8 cellular contexts compared by ENCODE assay signal in genomic region chr19:48255376-48256303, GRCh38. TPM values are rescaled to one million over a fixed set of nuclear protein-coding genes. Genes with fewer than 3 reads are reported as not detected.
DNase-seq lines count a peak whose midpoint lies in the region; ATAC-seq and TF ChIP-seq lines count a peak whose summit lies in the region.

A gene with protein sequence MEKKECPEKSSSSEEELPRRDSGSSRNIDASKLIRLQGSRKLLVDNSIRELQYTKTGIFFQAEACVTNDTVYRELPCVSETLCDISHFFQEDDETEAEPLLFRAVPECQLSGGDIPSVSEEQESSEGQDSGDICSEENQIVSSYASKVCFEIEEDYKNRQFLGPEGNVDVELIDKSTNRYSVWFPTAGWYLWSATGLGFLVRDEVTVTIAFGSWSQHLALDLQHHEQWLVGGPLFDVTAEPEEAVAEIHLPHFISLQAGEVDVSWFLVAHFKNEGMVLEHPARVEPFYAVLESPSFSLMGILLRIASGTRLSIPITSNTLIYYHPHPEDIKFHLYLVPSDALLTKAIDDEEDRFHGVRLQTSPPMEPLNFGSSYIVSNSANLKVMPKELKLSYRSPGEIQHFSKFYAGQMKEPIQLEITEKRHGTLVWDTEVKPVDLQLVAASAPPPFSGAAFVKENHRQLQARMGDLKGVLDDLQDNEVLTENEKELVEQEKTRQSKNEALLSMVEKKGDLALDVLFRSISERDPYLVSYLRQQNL (minus strand): TSS chr19:48255912. CDS start chr19:48241020, 14,892 bp downstream.

- no peaks in the 10 kb centered on the region for H3K27me3 Mint-ChIP-seq in type B pancreatic cell

- no peaks in the 10 kb centered on the region for H3K36me3 ChIP-seq in GM06990 (ENCODE audit: control insufficient read depth, insufficient read depth, low read length)

- intact Hi-C loops in T-helper 1 cell treated with Interleukin-12 subunit alpha and Interleukin-12 subunit beta and Interleukin-4 antibody, amounts not matched to agents 30 ng/mL and 1 ng/mL, for 36 hours (cut with micrococcal nuclease): loop anchor here (1.0 to 2.0 kb wide), 5 partner anchors 11 to 213 kb away; partner anchors contain the start of genes CYTH2, LIG1, TMEM143 and ZSWIM9
- intact Hi-C loops in left cardiac atrium (cut with DNase I): loop anchor here in 1 of 2 donors (5.0 kb wide), 1 partner anchor 148 kb away; no protein-coding TSS in a partner anchor
- intact Hi-C loops in posterior cingulate gyrus (cut with DNase I): loop anchor here (10.0 kb wide), 2 partner anchors 51 to 81 kb away; partner anchors contain the start of genes LIG1 and ZSWIM9

- TF ChIP-seq CTCF in GM06990 (IDR thresholded peaks at IDR 0.05; ENCODE audit: insufficient read depth, low read length, poor library complexity, severe bottlenecking): no peak
- peak; percentile 34 for TF ChIP-seq CTCF in type B pancreatic cell (conservative IDR thresholded peaks at IDR 0.05)

- DNase-seq in GM06990 (ENCODE audit: extremely low read depth, insufficient read length) (peak; percentile 85), NCI-H146 (lab: John Stamatoyannopoulos, UW) (peak; percentile 95), amniotic stem cell (lab: John Stamatoyannopoulos, UW) (peak; percentile 88), left cardiac atrium (peak; percentile 87), posterior cingulate gyrus (peak; percentile 49 to 95 (median 78)), type B pancreatic cell (ENCODE audit: extremely low spot score, unreplicated experiment) (no peak)

- H3K27me3 ChIP-seq in GM06990 (replicated peaks; ENCODE audit: control insufficient read depth, insufficient read depth, low read length): no peaks in the 10 kb centered on the region

- peak within 1 kb of the TSS; percentile 68 for H3K4me3 ChIP-seq in GM06990 (replicated peaks; ENCODE audit: low read depth, low read length)

- peaks cover 19% of the 10 kb centered on the region for H3K4me1 Mint-ChIP-seq in type B pancreatic cell (ENCODE audit: unreplicated experiment)

- peaks cover 11% of the 10 kb centered on the region for H3K36me3 Mint-ChIP-seq in type B pancreatic cell

- ATAC-seq in HG02642 (IDR thresholded peaks at IDR 0.05; ENCODE audit: poor library complexity, unreplicated experiment) (peak; percentile 67), left cardiac atrium (peak; percentile 94 to 95)

- no peaks in the 10 kb centered on the region for H3K9me3 Mint-ChIP-seq in type B pancreatic cell

- peak within 1 kb of the TSS; percentile 100 for H3K27ac Mint-ChIP-seq in type B pancreatic cell

- H3K4me3 Mint-ChIP-seq in type B pancreatic cell: peak within 1 kb of the TSS; percentile 100

RNA-seq across cellular contexts. Expression of the gene that starts here (rescaled TPM):
- total RNA-seq in T-helper 1 cell treated with Interleukin-12 subunit alpha and Interleukin-12 subunit beta and Interleukin-4 antibody, amounts not matched to agents 30 ng/mL and 1 ng/mL, for 36 hours: 185 and 191 TPM in 2 replicates
- total RNA-seq in left cardiac atrium: 10 to 100 TPM; 33.5 to 37.4 TPM
- total RNA-seq in type B pancreatic cell (ENCODE audit: low replicate concordance): 21.9 and 50.4 TPM in 2 replicates
